In the genomic region with DNA sequence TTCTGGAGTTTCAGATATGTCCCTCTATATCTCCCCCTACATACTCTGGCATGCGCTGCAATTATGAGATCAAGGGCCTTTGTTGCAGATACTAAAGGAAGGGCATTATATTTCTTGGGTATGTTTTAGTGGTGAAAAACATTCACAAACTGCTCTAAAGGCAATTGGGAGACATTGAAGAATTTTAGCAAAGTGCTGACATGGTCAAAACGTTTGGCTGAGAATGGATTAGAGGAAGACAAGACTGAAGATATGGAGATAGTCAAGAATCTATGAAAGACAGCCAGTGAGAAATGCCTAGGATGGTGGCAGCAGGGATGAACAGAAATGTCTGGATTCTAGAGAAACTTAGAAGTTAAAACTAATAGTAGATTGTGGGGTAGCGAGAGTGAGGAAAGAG, we compare ENCODE assay signal across 1 cellular context.
TF ChIP-seq lines count a peak whose summit lies in the region.

No MANE protein-coding gene starts in this region.

TF ChIP-seq in HCT116, 20 proteins besides CTCF, POLR2A, EP300 and RAD21 (continued from another document):
- TF ChIP-seq, protein P1, sequence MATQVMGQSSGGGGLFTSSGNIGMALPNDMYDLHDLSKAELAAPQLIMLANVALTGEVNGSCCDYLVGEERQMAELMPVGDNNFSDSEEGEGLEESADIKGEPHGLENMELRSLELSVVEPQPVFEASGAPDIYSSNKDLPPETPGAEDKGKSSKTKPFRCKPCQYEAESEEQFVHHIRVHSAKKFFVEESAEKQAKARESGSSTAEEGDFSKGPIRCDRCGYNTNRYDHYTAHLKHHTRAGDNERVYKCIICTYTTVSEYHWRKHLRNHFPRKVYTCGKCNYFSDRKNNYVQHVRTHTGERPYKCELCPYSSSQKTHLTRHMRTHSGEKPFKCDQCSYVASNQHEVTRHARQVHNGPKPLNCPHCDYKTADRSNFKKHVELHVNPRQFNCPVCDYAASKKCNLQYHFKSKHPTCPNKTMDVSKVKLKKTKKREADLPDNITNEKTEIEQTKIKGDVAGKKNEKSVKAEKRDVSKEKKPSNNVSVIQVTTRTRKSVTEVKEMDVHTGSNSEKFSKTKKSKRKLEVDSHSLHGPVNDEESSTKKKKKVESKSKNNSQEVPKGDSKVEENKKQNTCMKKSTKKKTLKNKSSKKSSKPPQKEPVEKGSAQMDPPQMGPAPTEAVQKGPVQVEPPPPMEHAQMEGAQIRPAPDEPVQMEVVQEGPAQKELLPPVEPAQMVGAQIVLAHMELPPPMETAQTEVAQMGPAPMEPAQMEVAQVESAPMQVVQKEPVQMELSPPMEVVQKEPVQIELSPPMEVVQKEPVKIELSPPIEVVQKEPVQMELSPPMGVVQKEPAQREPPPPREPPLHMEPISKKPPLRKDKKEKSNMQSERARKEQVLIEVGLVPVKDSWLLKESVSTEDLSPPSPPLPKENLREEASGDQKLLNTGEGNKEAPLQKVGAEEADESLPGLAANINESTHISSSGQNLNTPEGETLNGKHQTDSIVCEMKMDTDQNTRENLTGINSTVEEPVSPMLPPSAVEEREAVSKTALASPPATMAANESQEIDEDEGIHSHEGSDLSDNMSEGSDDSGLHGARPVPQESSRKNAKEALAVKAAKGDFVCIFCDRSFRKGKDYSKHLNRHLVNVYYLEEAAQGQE (IDR thresholded peaks at IDR 0.05; ENCODE audit: low read depth) = no peak
- TF ChIP-seq TCF7L2 (IDR thresholded peaks at IDR 0.05; ENCODE audit: borderline replicate concordance, extremely low read depth, insufficient read depth, insufficient read length) (no peak), JUND (IDR thresholded peaks at IDR 0.05) (no peak), CEBPB (IDR thresholded peaks at IDR 0.05; ENCODE audit: low read depth) (no peak), SIN3A (IDR thresholded peaks at IDR 0.05; ENCODE audit: low read depth) (no peak), ZBTB33 (IDR thresholded peaks at IDR 0.05; ENCODE audit: extremely low read depth, insufficient replicate concordance, low read length) (no peak), SP1 (IDR thresholded peaks at IDR 0.05; ENCODE audit: low read depth) (no peak), CBX3 (IDR thresholded peaks at IDR 0.05; ENCODE audit: low read depth) (no peak)
